ENCODE assay signal across 17 cellular contexts in genomic region chr11:57645716-57646085, GRCh38. TPM values are rescaled to one million over a fixed set of nuclear protein-coding genes. Genes with fewer than 3 reads are reported as not detected.
DNase-seq lines count a peak whose midpoint lies in the region; ATAC-seq, FAIRE-seq and TF ChIP-seq lines count a peak whose summit lies in the region.
"Had no signal": no experiment of that assay in that cellular context is flagged by ENCODE, and none has a peak within 500 bp of the region (broad histone marks: within the 10 kb centered on the region; RNA-seq: fewer than 3 reads in every experiment).

No MANE protein-coding gene starts in this region.

- no peak for TF ChIP-seq RAD21 in HepG2 (CRISPR knock-in tag; IDR thresholded peaks at IDR 0.05)

- DNase-seq in HepG2 (ENCODE audit: low spot score) (no peak), right lobe of liver (no peak), heart left ventricle (no peak), neural progenitor cell (ENCODE audit: low spot score) (no peak), vagina (ENCODE audit: extremely low spot score in 2 of 2) (no peak)
- no peak for DNase-seq in activated CD4-positive, alpha-beta T cell treated with anti-CD3 and anti-CD28 coated beads, Interleukin-2, amount 50 U/mL, for 1 hour
- DNase-seq: amniotic stem cell; CD8-positive, alpha-beta T cell; SJCRH30; stimulated activated CD4-positive, alpha-beta T cell treated with anti-CD3 and anti-CD28 coated beads, Interleukin-2, amount 100 ng/mL, for 24 hours; stimulated activated CD8-positive, alpha-beta memory T cell treated with anti-CD3 and anti-CD28 coated beads, Interleukin-4, amount 100 ng/mL, for 48 hours had no signal

- H3K9me3 ChIP-seq in HepG2 (ENCODE audit: low read length) (no peaks in the 10 kb centered on the region), right lobe of liver (no peaks in the 10 kb centered on the region), heart left ventricle (no peaks in the 10 kb centered on the region), neural progenitor cell (ENCODE audit: low read depth) (no peaks in the 10 kb centered on the region), vagina (no peaks in the 10 kb centered on the region)
- H3K9me3 ChIP-seq: SJCRH30 had no signal

- FAIRE-seq in HepG2 (lab: Jason Lieb, UNC) = no peak
- FAIRE-seq: A204.1, TTC549 had no signal

- 0% methylated on average over 1 of the region's 4 CpGs for WGBS in HepG2 (ENCODE audit: low lambda C conversion rate)
- WGBS in right lobe of liver (ENCODE audit: insufficient coverage, low coverage, low lambda C conversion rate, missing lambda C conversion rate) = 71% methylated on average over 1 of the region's 4 CpGs
- WGBS in heart left ventricle, 4 donors = 2 to 11% (median 6%) methylated on average over 4 of the region's 4 CpGs

- H3K4me3 Mint-ChIP-seq in neural progenitor cell = no peak overlapping the region
- H3K4me3 Mint-ChIP-seq: CD8-positive, alpha-beta T cell had no signal

- peaks cover 30% of the 10 kb centered on the region for H3K4me1 ChIP-seq in HepG2 (ENCODE audit: insufficient read depth, low read length)
- peaks cover 0 to 22% (median 0%) of the 10 kb centered on the region in 4 donors for H3K4me1 ChIP-seq in right lobe of liver
- peaks cover 2 to 73% (median 42%) of the 10 kb centered on the region in 12 donors for H3K4me1 ChIP-seq in heart left ventricle
- peaks cover 91% of the 10 kb centered on the region for H3K4me1 ChIP-seq in neural progenitor cell
- H3K4me1 ChIP-seq in vagina = peaks cover 69% of the 10 kb centered on the region

- intact Hi-C loops in HepG2 (cut with micrococcal nuclease; ENCODE audit: unreplicated experiment) = no loop called here
- intact Hi-C loops in right lobe of liver (cut with DNase I) = loop anchor here (10.0 kb wide), 2 partner anchors 181 to 301 kb away; partner anchors contain the start of gene RTN4RL2 (in 1 of the 2)
- intact Hi-C loops in heart left ventricle (cut with DNase I) = loop anchor here in 8 of 10 donors (2.0 to 10.0 kb wide), 7 partner anchors 78 to 869 kb away; partner anchors contain the start of gene UBE2L6 (in 2 of the 8)
- intact Hi-C loops in vagina (cut with DNase I) = loop anchor here (2.0 to 10.0 kb wide), 4 partner anchors 51 to 321 kb away; partner anchors contain the start of genes TNKS1BP1 and UBE2L6

- H3K27ac ChIP-seq in HepG2 (ENCODE audit: extremely low read length, insufficient read depth, low read length) = no peak overlapping the region
- H3K27ac ChIP-seq in right lobe of liver = no peak overlapping the region
- peak overlapping the region in 11 of 12 donors; percentile 10 to 69 (median 56) for H3K27ac ChIP-seq in heart left ventricle
- H3K27ac ChIP-seq in neural progenitor cell = peak overlapping the region; percentile 21
- H3K27ac ChIP-seq in vagina = peak overlapping the region; percentile 75
- H3K27ac ChIP-seq: SJCRH30 had no signal

- H3K36me3 ChIP-seq in HepG2 (replicated peaks in 1 of 2; ENCODE audit: control insufficient read depth in 1 of 2, insufficient read depth in 2 of 2, low read length in 2 of 2) (no peaks in the 10 kb centered on the region), right lobe of liver (no peaks in the 10 kb centered on the region), heart left ventricle (no peaks in the 10 kb centered on the region), neural progenitor cell (no peaks in the 10 kb centered on the region), vagina (no peaks in the 10 kb centered on the region)

- ATAC-seq in HepG2 (no peak), right lobe of liver (no peak), heart left ventricle (peak in 2 of 4 donors; percentile 3 to 16), HG02840 (IDR thresholded peaks at IDR 0.05; ENCODE audit: low FRiP score, unreplicated experiment) (no peak), GM19035 (IDR thresholded peaks at IDR 0.05; ENCODE audit: unreplicated experiment) (no peak)
- ATAC-seq: CD8-positive, alpha-beta T cell had no signal

- 0 out of 4 replicates have a peak, but pooled peaks of 1 of the 2 experiments have one; percentile 12 for TF ChIP-seq POLR2A in HepG2 (IDR thresholded peaks at IDR 0.05; ENCODE audit: insufficient read depth in 1 of 2, low read depth in 2 of 2, low read length in 2 of 2)
- no peak for TF ChIP-seq POLR2A in right lobe of liver (IDR thresholded peaks at IDR 0.05)
- TF ChIP-seq POLR2A in heart left ventricle (IDR thresholded peaks at IDR 0.05) = no peak
- no peak for TF ChIP-seq POLR2A in vagina (IDR thresholded peaks at IDR 0.05)

- no peaks in the 10 kb centered on the region for H4K20me1 ChIP-seq in HepG2 (ENCODE audit: insufficient read depth, low read length)
- H4K20me1 ChIP-seq in neural progenitor cell (ENCODE audit: low read depth) = peaks cover 99% of the 10 kb centered on the region

- in situ Hi-C loops in HepG2 (cut with HindIII; ENCODE audit: extremely low pct_ligation_motif_present, low pct_unique_long_range_greater_than_20kb) = loop anchor here (10.0 kb wide), 1 partner anchor 191 kb away; no protein-coding TSS in a partner anchor

- BruUV-seq in HepG2 (replicated peaks; lab: Mats Ljungman, UMichigan) = no TSS peak

- peaks cover 99% of the 10 kb centered on the region for H3F3A ChIP-seq in neural progenitor cell (ENCODE audit: low read depth)

- H3K4me2 ChIP-seq in HepG2 (ENCODE audit: low read depth, low read length) = no peak overlapping the region
- H3K4me2 ChIP-seq in neural progenitor cell = peak overlapping the region; percentile 6

- CTCF ChIA-PET in HepG2 (lab: Yijun Ruan, JAX; ENCODE audit: low intra/inter-chr PET ratio, low total read pairs) = interaction anchor here (1.0 to 7.0 kb wide), 4 partner anchors 74 to 189 kb away, joined by 3 to 79 read pairs (median 4); partner anchors contain the start of gene UBE2L6

- no peak overlapping the region for H3K4me3 ChIP-seq in HepG2 (replicated peaks in 1 of 3; ENCODE audit: insufficient read depth in 1 of 3, low read depth in 2 of 3, low read length in 3 of 3)
- no peak overlapping the region for H3K4me3 ChIP-seq in right lobe of liver
- H3K4me3 ChIP-seq in heart left ventricle = no peak overlapping the region
- H3K4me3 ChIP-seq in neural progenitor cell = no peak overlapping the region
- H3K4me3 ChIP-seq in vagina = no peak overlapping the region
- H3K4me3 ChIP-seq: SJCRH30 had no signal

- POLR2A ChIA-PET in HepG2 (lab: Yijun Ruan, JAX) = no interaction called here

- no peak for TF ChIP-seq EP300 in HepG2 (IDR thresholded peaks at IDR 0.05; ENCODE audit: low read depth in 2 of 2, low read length in 2 of 2)
- TF ChIP-seq EP300 in HepG2 (CRISPR knock-in tag; IDR thresholded peaks at IDR 0.05; ENCODE audit: borderline replicate concordance) = no peak

- H3K36me3 Mint-ChIP-seq in neural progenitor cell = peaks cover 22% of the 10 kb centered on the region
- H3K36me3 Mint-ChIP-seq: CD8-positive, alpha-beta T cell had no signal

- H2AFZ ChIP-seq in HepG2 (ENCODE audit: low read length) (no peak overlapping the region), neural progenitor cell (replicated peaks) (no peak overlapping the region)

- H3K27me3 ChIP-seq in HepG2 (ENCODE audit: control insufficient read depth in 1 of 2, insufficient read depth in 2 of 2, low read length in 2 of 2) = peaks cover 7 to 46% of the 10 kb centered on the region in 2 experiments
- peaks cover 0 to 11% of the 10 kb centered on the region in 2 donors for H3K27me3 ChIP-seq in right lobe of liver
- peaks cover 4 to 44% (median 34%) of the 10 kb centered on the region in 9 donors for H3K27me3 ChIP-seq in heart left ventricle
- H3K27me3 ChIP-seq in neural progenitor cell = no peaks in the 10 kb centered on the region
- H3K27me3 ChIP-seq in vagina = no peaks in the 10 kb centered on the region
- H3K27me3 ChIP-seq: SJCRH30 had no signal

- peaks cover 86% of the 10 kb centered on the region for H3K4me1 Mint-ChIP-seq in neural progenitor cell

- H3K27me3 Mint-ChIP-seq in neural progenitor cell (ENCODE audit: insufficient read depth, low read depth) = peaks cover 22% of the 10 kb centered on the region

- TF ChIP-seq CTCF in HepG2 (CRISPR knock-in tag; IDR thresholded peaks at IDR 0.05) (no peak), right lobe of liver (IDR thresholded peaks at IDR 0.05) (no peak), heart left ventricle (IDR thresholded peaks at IDR 0.05) (no peak), neural progenitor cell (IDR thresholded peaks at IDR 0.05) (no peak), vagina (IDR thresholded peaks at IDR 0.05) (no peak)

- peak overlapping the region; percentile 44 for H3K27ac Mint-ChIP-seq in neural progenitor cell
- H3K27ac Mint-ChIP-seq: CD8-positive, alpha-beta T cell had no signal

- no peaks in the 10 kb centered on the region for H3K79me2 ChIP-seq in HepG2 (ENCODE audit: insufficient read depth, low read length)
- H3K79me2 ChIP-seq in neural progenitor cell (ENCODE audit: low read depth) = peaks cover 49% of the 10 kb centered on the region

- H3K9ac ChIP-seq in HepG2 (ENCODE audit: insufficient read depth, low read depth, low read length) = no peak overlapping the region
- no peak overlapping the region for H3K9ac ChIP-seq in neural progenitor cell

- peaks cover 2% of the 10 kb centered on the region for H3K9me3 Mint-ChIP-seq in neural progenitor cell
- H3K9me3 Mint-ChIP-seq: CD8-positive, alpha-beta T cell had no signal

RNA-seq across cellular contexts. Expression of gene YPEL4, which starts 4.0 kb away (rescaled TPM):
- total RNA-seq in HepG2 (2016; rRNA removed; fragmentation: Illumina TruSeq; extraction: Trizol) = not detected in 2 replicates
- total RNA-seq in HepG2 (2016; cell fraction: cytosol; rRNA removed; fragmentation: Illumina TruSeq; extraction: Trizol; ENCODE audit: low read depth) = not detected in 2 replicates
- total RNA-seq in HepG2 (2016; cell fraction: insoluble cytoplasmic fraction; rRNA removed; fragmentation: Illumina TruSeq; extraction: Trizol) = not detected in 2 replicates
- not detected in 2 replicates for total RNA-seq in HepG2 (2016; cell fraction: membrane; rRNA removed; fragmentation: Illumina TruSeq; extraction: Trizol)
- not detected in 2 replicates for total RNA-seq in HepG2 (2016; cell fraction: nucleus; rRNA removed; fragmentation: Illumina TruSeq; extraction: Trizol)
- 0.04 TPM in 1 of 2 replicates, not detected in the other for polyA plus RNA-seq in HepG2 (2011; rRNA removed)
- polyA plus RNA-seq in HepG2 (2011; cell fraction: cytosol; rRNA removed) = 0.05 TPM in 1 of 2 replicates, not detected in the other
- polyA plus RNA-seq in HepG2 (2011; cell fraction: nucleus; rRNA removed) = 0.10 TPM in 1 of 2 replicates, not detected in the other
- 0.17 and 0.20 TPM in 2 replicates for polyA plus RNA-seq in HepG2 (2012)
- polyA plus RNA-seq in HepG2 (2016; cell fraction: cytosol; fragmentation: Illumina TruSeq; extraction: Trizol; ENCODE audit: low read depth) = not detected in 2 replicates
- not detected in 2 replicates for polyA plus RNA-seq in HepG2 (2016; cell fraction: insoluble cytoplasmic fraction; fragmentation: Illumina TruSeq; extraction: Trizol; ENCODE audit: low read depth)
- polyA plus RNA-seq in HepG2 (2016; cell fraction: membrane; fragmentation: Illumina TruSeq; extraction: Trizol; ENCODE audit: low read depth) = not detected in 2 replicates
- not detected in 2 replicates for polyA plus RNA-seq in HepG2 (2016; cell fraction: nucleus; fragmentation: Illumina TruSeq; extraction: Trizol; ENCODE audit: insufficient read depth, low read depth)
- polyA minus RNA-seq in HepG2 (2011; rRNA and poly(A)+ RNA removed; ENCODE audit: low replicate concordance) = not detected in 2 replicates
- not detected in 2 replicates for polyA minus RNA-seq in HepG2 (2011; cell fraction: cytosol; rRNA and poly(A)+ RNA removed)
- not detected in 2 replicates for polyA minus RNA-seq in HepG2 (2011; cell fraction: nucleus; rRNA and poly(A)+ RNA removed)
- under 1 TPM in 4 of 6 experiments, not detected in 2; 0.06 to 0.84 (median 0.30) TPM for total RNA-seq in right lobe of liver
- 1 to 10 TPM in 2 of 9 donors, under 1 TPM in 7; 0.16 to 2.2 (median 0.67) TPM for total RNA-seq in heart left ventricle
- 1 to 10 TPM in 1 of 2 donors, under 1 TPM in 1; 0.28 to 1.2 TPM for polyA plus RNA-seq in heart left ventricle
- 0.22 TPM in 1 of 2 replicates, not detected in the other for total RNA-seq in neural progenitor cell (ENCODE audit: low replicate concordance)
- total RNA-seq in vagina = 2.7 TPM
- total RNA-seq: Daoy had no signal

RNA-seq across cellular contexts. Expression of gene CLP1, which starts 11.9 kb away (rescaled TPM):
- total RNA-seq in HepG2 (2016; rRNA removed; fragmentation: Illumina TruSeq; extraction: Trizol) (24.8 and 41.9 TPM in 2 replicates), right lobe of liver (1 to 10 TPM; 5.6 to 9.2 (median 6.8) TPM), heart left ventricle (10 to 100 TPM in 2 of 9 donors, 1 to 10 TPM in 7; 5.5 to 11.6 (median 8.2) TPM), neural progenitor cell (ENCODE audit: low replicate concordance) (18.0 TPM in 2 replicates), vagina (10.8 TPM)
- 4.7 and 5.1 TPM in 2 replicates for total RNA-seq in HepG2 (2016; cell fraction: cytosol; rRNA removed; fragmentation: Illumina TruSeq; extraction: Trizol; ENCODE audit: low read depth)
- total RNA-seq in HepG2 (2016; cell fraction: insoluble cytoplasmic fraction; rRNA removed; fragmentation: Illumina TruSeq; extraction: Trizol) = 26.5 and 41.5 TPM in 2 replicates
- total RNA-seq in HepG2 (2016; cell fraction: membrane; rRNA removed; fragmentation: Illumina TruSeq; extraction: Trizol) = 8.1 and 10.5 TPM in 2 replicates
- 11.3 and 13.5 TPM in 2 replicates for total RNA-seq in HepG2 (2016; cell fraction: nucleus; rRNA removed; fragmentation: Illumina TruSeq; extraction: Trizol)
- polyA plus RNA-seq in HepG2 (2011; rRNA removed) (13.3 and 14.6 TPM in 2 replicates), heart left ventricle (10 to 100 TPM in 1 of 2 donors, 1 to 10 TPM in 1; 3.0 to 11.9 TPM)
- 16.9 and 20.8 TPM in 2 replicates for polyA plus RNA-seq in HepG2 (2011; cell fraction: cytosol; rRNA removed)
- polyA plus RNA-seq in HepG2 (2011; cell fraction: nucleus; rRNA removed) = 10.1 and 10.3 TPM in 2 replicates
- 9.8 and 13.0 TPM in 2 replicates for polyA plus RNA-seq in HepG2 (2012)
- 1.6 and 1.8 TPM in 2 replicates for polyA plus RNA-seq in HepG2 (2016; cell fraction: cytosol; fragmentation: Illumina TruSeq; extraction: Trizol; ENCODE audit: low read depth)
- 30.1 and 32.4 TPM in 2 replicates for polyA plus RNA-seq in HepG2 (2016; cell fraction: insoluble cytoplasmic fraction; fragmentation: Illumina TruSeq; extraction: Trizol; ENCODE audit: low read depth)
- 3.0 and 3.8 TPM in 2 replicates for polyA plus RNA-seq in HepG2 (2016; cell fraction: membrane; fragmentation: Illumina TruSeq; extraction: Trizol; ENCODE audit: low read depth)
- 14.5 and 16.1 TPM in 2 replicates for polyA plus RNA-seq in HepG2 (2016; cell fraction: nucleus; fragmentation: Illumina TruSeq; extraction: Trizol; ENCODE audit: insufficient read depth, low read depth)
- 25.6 and 33.0 TPM in 2 replicates for polyA minus RNA-seq in HepG2 (2011; rRNA and poly(A)+ RNA removed; ENCODE audit: low replicate concordance)
- 7.0 and 7.7 TPM in 2 replicates for polyA minus RNA-seq in HepG2 (2011; cell fraction: cytosol; rRNA and poly(A)+ RNA removed)
- polyA minus RNA-seq in HepG2 (2011; cell fraction: nucleus; rRNA and poly(A)+ RNA removed) = 4.4 and 5.3 TPM in 2 replicates

RNA-seq across cellular contexts. Expression of gene ZDHHC5, which starts 22.2 kb away (rescaled TPM):
- total RNA-seq in HepG2 (2016; rRNA removed; fragmentation: Illumina TruSeq; extraction: Trizol) = 20.3 and 26.6 TPM in 2 replicates
- 6.3 and 6.7 TPM in 2 replicates for total RNA-seq in HepG2 (2016; cell fraction: cytosol; rRNA removed; fragmentation: Illumina TruSeq; extraction: Trizol; ENCODE audit: low read depth)
- total RNA-seq in HepG2 (2016; cell fraction: insoluble cytoplasmic fraction; rRNA removed; fragmentation: Illumina TruSeq; extraction: Trizol) = 18.8 and 25.9 TPM in 2 replicates
- 19.1 and 20.9 TPM in 2 replicates for total RNA-seq in HepG2 (2016; cell fraction: membrane; rRNA removed; fragmentation: Illumina TruSeq; extraction: Trizol)
- total RNA-seq in HepG2 (2016; cell fraction: nucleus; rRNA removed; fragmentation: Illumina TruSeq; extraction: Trizol) = 28.7 and 30.0 TPM in 2 replicates
- polyA plus RNA-seq in HepG2 (2011; rRNA removed) = 34.0 and 42.4 TPM in 2 replicates
- 27.4 and 33.9 TPM in 2 replicates for polyA plus RNA-seq in HepG2 (2011; cell fraction: cytosol; rRNA removed)
- 28.1 and 30.8 TPM in 2 replicates for polyA plus RNA-seq in HepG2 (2011; cell fraction: nucleus; rRNA removed)
- polyA plus RNA-seq in HepG2 (2012) = 20.6 and 23.1 TPM in 2 replicates
- 3.1 and 3.8 TPM in 2 replicates for polyA plus RNA-seq in HepG2 (2016; cell fraction: cytosol; fragmentation: Illumina TruSeq; extraction: Trizol; ENCODE audit: low read depth)
- polyA plus RNA-seq in HepG2 (2016; cell fraction: insoluble cytoplasmic fraction; fragmentation: Illumina TruSeq; extraction: Trizol; ENCODE audit: low read depth) = 19.0 and 21.5 TPM in 2 replicates
- polyA plus RNA-seq in HepG2 (2016; cell fraction: membrane; fragmentation: Illumina TruSeq; extraction: Trizol; ENCODE audit: low read depth) = 11.4 and 13.6 TPM in 2 replicates
- 39.9 and 44.1 TPM in 2 replicates for polyA plus RNA-seq in HepG2 (2016; cell fraction: nucleus; fragmentation: Illumina TruSeq; extraction: Trizol; ENCODE audit: insufficient read depth, low read depth)
- 86.9 and 107 TPM in 2 replicates for polyA minus RNA-seq in HepG2 (2011; rRNA and poly(A)+ RNA removed; ENCODE audit: low replicate concordance)
- polyA minus RNA-seq in HepG2 (2011; cell fraction: cytosol; rRNA and poly(A)+ RNA removed) = 18.9 and 25.6 TPM in 2 replicates
- 30.5 and 36.2 TPM in 2 replicates for polyA minus RNA-seq in HepG2 (2011; cell fraction: nucleus; rRNA and poly(A)+ RNA removed)
- 10 to 100 TPM; 27.0 to 35.7 (median 33.6) TPM for total RNA-seq in right lobe of liver
- total RNA-seq in heart left ventricle = 10 to 100 TPM; 32.5 to 63.6 (median 45.7) TPM
- 10 to 100 TPM; 21.9 to 50.3 TPM for polyA plus RNA-seq in heart left ventricle
- total RNA-seq in neural progenitor cell (ENCODE audit: low replicate concordance) = 28.5 and 41.8 TPM in 2 replicates
- 46.2 TPM for total RNA-seq in vagina

RNA-seq across cellular contexts. Expression of gene SERPING1, which starts 48.2 kb away (rescaled TPM):
- 1.6 and 2.0 TPM in 2 replicates for total RNA-seq in HepG2 (2016; rRNA removed; fragmentation: Illumina TruSeq; extraction: Trizol)
- 0.71 TPM in 2 replicates for total RNA-seq in HepG2 (2016; cell fraction: cytosol; rRNA removed; fragmentation: Illumina TruSeq; extraction: Trizol; ENCODE audit: low read depth)
- total RNA-seq in HepG2 (2016; cell fraction: insoluble cytoplasmic fraction; rRNA removed; fragmentation: Illumina TruSeq; extraction: Trizol) = 1.5 and 1.9 TPM in 2 replicates
- 0.87 and 1.2 TPM in 2 replicates for total RNA-seq in HepG2 (2016; cell fraction: membrane; rRNA removed; fragmentation: Illumina TruSeq; extraction: Trizol)
- total RNA-seq in HepG2 (2016; cell fraction: nucleus; rRNA removed; fragmentation: Illumina TruSeq; extraction: Trizol) = 3.8 and 5.3 TPM in 2 replicates
- 10.4 and 23.3 TPM in 2 replicates for polyA plus RNA-seq in HepG2 (2011; rRNA removed)
- 10.6 and 20.0 TPM in 2 replicates for polyA plus RNA-seq in HepG2 (2011; cell fraction: cytosol; rRNA removed)
- 13.7 and 21.4 TPM in 2 replicates for polyA plus RNA-seq in HepG2 (2011; cell fraction: nucleus; rRNA removed)
- polyA plus RNA-seq in HepG2 (2012) = 10.2 and 20.7 TPM in 2 replicates
- polyA plus RNA-seq in HepG2 (2016; cell fraction: cytosol; fragmentation: Illumina TruSeq; extraction: Trizol; ENCODE audit: low read depth) = 2.0 and 2.4 TPM in 2 replicates
- 5.1 and 5.2 TPM in 2 replicates for polyA plus RNA-seq in HepG2 (2016; cell fraction: insoluble cytoplasmic fraction; fragmentation: Illumina TruSeq; extraction: Trizol; ENCODE audit: low read depth)
- 2.1 and 3.4 TPM in 2 replicates for polyA plus RNA-seq in HepG2 (2016; cell fraction: membrane; fragmentation: Illumina TruSeq; extraction: Trizol; ENCODE audit: low read depth)
- polyA plus RNA-seq in HepG2 (2016; cell fraction: nucleus; fragmentation: Illumina TruSeq; extraction: Trizol; ENCODE audit: insufficient read depth, low read depth) = 15.9 and 17.7 TPM in 2 replicates
- polyA minus RNA-seq in HepG2 (2011; rRNA and poly(A)+ RNA removed; ENCODE audit: low replicate concordance) = 8.2 TPM in 1 of 2 replicates, not detected in the other
- polyA minus RNA-seq in HepG2 (2011; cell fraction: cytosol; rRNA and poly(A)+ RNA removed) = 4.2 and 11.2 TPM in 2 replicates
- 2.2 and 7.8 TPM in 2 replicates for polyA minus RNA-seq in HepG2 (2011; cell fraction: nucleus; rRNA and poly(A)+ RNA removed)
- 1,000 to 10,000 TPM; 1,903 to 2,571 (median 2,194) TPM for total RNA-seq in right lobe of liver
- total RNA-seq in heart left ventricle = 100 to 1,000 TPM in 4 of 9 donors, 10 to 100 TPM in 5; 55.5 to 344 (median 87.0) TPM
- 100 to 1,000 TPM in 1 of 2 donors, 10 to 100 TPM in 1; 80.6 to 121 TPM for polyA plus RNA-seq in heart left ventricle
- 46.0 and 68.1 TPM in 2 replicates for total RNA-seq in neural progenitor cell (ENCODE audit: low replicate concordance)
- 779 TPM for total RNA-seq in vagina
- total RNA-seq: CD8-positive, alpha-beta T cell; Daoy; pulmonary artery endothelial cell had no signal

Comparison
In these comparisons a context has a peak if more than half of its experiments do, and no peak if none do; other contexts are left out.
1. H3K27ac ChIP-seq: peak in heart left ventricle (11 of 12), neural progenitor cell (single experiment) and vagina (single experiment); none in HepG2 (single experiment) and right lobe of liver (0 of 3).